Comparison of ENCODE assay signal across 8 cellular contexts in genomic region chr18:55343396-55344073, GRCh38.
DNase-seq lines count a peak whose midpoint lies in the region; ATAC-seq and TF ChIP-seq lines count a peak whose summit lies in the region.

No MANE protein-coding gene starts in this region.

- intact Hi-C loops in right cardiac atrium (cut with DNase I) = loop anchor here in 2 of 4 donors (10.0 kb wide), 3 partner anchors 61 to 1231 kb away; partner anchors contain the start of gene TCF4 (in 1 of the 2)

- H3K9ac ChIP-seq in SK-N-SH = no peak overlapping the region

- H3K9me2 ChIP-seq in SK-N-SH = no peaks in the 10 kb centered on the region

- 94% methylated on average over 3 of the region's 3 CpGs for WGBS in SK-N-SH (ENCODE audit: low lambda C conversion rate)
- WGBS in right cardiac atrium = 77% methylated on average over 3 of the region's 3 CpGs

- DNase-seq in SIG-M5 treated with dmso at 0.1 percent for 504 hours (lab: John Stamatoyannopoulos, UW; ENCODE audit: unreplicated experiment) (peak; percentile 12), SIG-M5 (lab: John Stamatoyannopoulos, UW) (no peak), SK-N-SH (no peak), right cardiac atrium (no peak), amygdala (lab: John Stamatoyannopoulos, UW) (no peak), cerebellar nuclear complex (lab: John Stamatoyannopoulos, UW) (no peak)

- POLR2A ChIA-PET in SK-N-SH (lab: Yijun Ruan, JAX) = interaction anchor here (0.5 to 0.6 kb wide), 3 partner anchors 21 to 436 kb away, joined by 3 read pairs; no protein-coding TSS in a partner anchor

- no peak overlapping the region for H3K4me2 ChIP-seq in SK-N-SH

- TF ChIP-seq CTCF in SK-N-SH (IDR thresholded peaks at IDR 0.05) = peak; percentile 79

- TF ChIP-seq EP300 in SK-N-SH (IDR thresholded peaks at IDR 0.05; ENCODE audit: borderline replicate concordance in 1 of 2, low read depth in 1 of 2, low read length in 1 of 2) = no peak

- peaks cover 12 to 20% of the 10 kb centered on the region in 2 experiments for H3K36me3 ChIP-seq in SK-N-SH (replicated peaks in 1 of 2; ENCODE audit: control insufficient read depth in 1 of 2, insufficient read depth in 2 of 2, low read length in 1 of 2)

- no peak overlapping the region for H2AFZ ChIP-seq in SK-N-SH (ENCODE audit: low read depth)

- peaks cover 28% of the 10 kb centered on the region for H3F3A ChIP-seq in SK-N-SH (replicated peaks; ENCODE audit: insufficient read depth)

- H3K27ac ChIP-seq in SK-N-SH (ENCODE audit: low read depth in 2 of 2, low read length in 1 of 2) (peak overlapping the region; percentile 15 to 43; a peak in 3 of 4 replicates), right cardiac atrium (ENCODE audit: low read length) (no peak overlapping the region)

- TF ChIP-seq RAD21 in SK-N-SH (IDR thresholded peaks at IDR 0.05; ENCODE audit: low read length) = peak; percentile 86

- H3K79me2 ChIP-seq in SK-N-SH (ENCODE audit: insufficient read depth) = peaks cover 34% of the 10 kb centered on the region; the same call in 1 of the 2 replicates

- H3K27me3 ChIP-seq in SK-N-SH (ENCODE audit: insufficient read depth) (no peaks in the 10 kb centered on the region), right cardiac atrium (ENCODE audit: control insufficient read depth, insufficient read depth) (no peaks in the 10 kb centered on the region)

- CTCF ChIA-PET in SK-N-SH (lab: Yijun Ruan, JAX) = interaction anchor here (0.6 to 4.9 kb wide), 40 partner anchors 10 to 1233 kb away, joined by 3 to 31 read pairs (median 4); no protein-coding TSS in a partner anchor

- H3K4me1 ChIP-seq in SK-N-SH (ENCODE audit: control insufficient read depth in 1 of 2, insufficient read depth in 2 of 2, low read depth in 1 of 2, low read length in 1 of 2) = peaks cover 30 to 43% of the 10 kb centered on the region in 2 experiments
- peaks cover 4% of the 10 kb centered on the region for H3K4me1 ChIP-seq in right cardiac atrium (ENCODE audit: control insufficient read depth, insufficient read depth, low read length)

- no peaks in the 10 kb centered on the region for H4K20me1 ChIP-seq in SK-N-SH (ENCODE audit: insufficient read depth)

- ATAC-seq in HG03342 (IDR thresholded peaks at IDR 0.05; ENCODE audit: unreplicated experiment) (peak; percentile 77), right cardiac atrium (peak; percentile 61 to 64), HG03095 (IDR thresholded peaks at IDR 0.05; ENCODE audit: unreplicated experiment) (no peak)

- H3K9me3 ChIP-seq in SK-N-SH = no peaks in the 10 kb centered on the region
- no peaks in the 10 kb centered on the region for H3K9me3 ChIP-seq in right cardiac atrium (ENCODE audit: control insufficient read depth, low read length)

- H3K4me3 ChIP-seq in SK-N-SH (ENCODE audit: low read depth in 2 of 2, low read length in 1 of 2) (no peak overlapping the region), right cardiac atrium (ENCODE audit: low read length) (no peak overlapping the region)

TF ChIP-seq in SK-N-SH, 30 proteins besides CTCF, POLR2A, EP300 and RAD21:
- TF ChIP-seq NFIC (IDR thresholded peaks at IDR 0.05; ENCODE audit: borderline replicate concordance) = no peak
- no peak for TF ChIP-seq IRF3 (IDR thresholded peaks at IDR 0.05; ENCODE audit: low read depth, low read length)
- TF ChIP-seq RFX5 (IDR thresholded peaks at IDR 0.05; ENCODE audit: low read length) = no peak
- TF ChIP-seq SMC3 (IDR thresholded peaks at IDR 0.05; ENCODE audit: low read depth, low read length) = peak; percentile 58
- no peak for TF ChIP-seq NRF1 (IDR thresholded peaks at IDR 0.05; ENCODE audit: low read depth, low read length)
- no peak for TF ChIP-seq MEF2A (IDR thresholded peaks at IDR 0.05; ENCODE audit: borderline replicate concordance, low read depth)
- TF ChIP-seq YY1 (IDR thresholded peaks at IDR 0.05; ENCODE audit: low read depth) = no peak
- no peak for TF ChIP-seq FOSL2 (IDR thresholded peaks at IDR 0.05; ENCODE audit: borderline replicate concordance, low read depth)
- TF ChIP-seq MXI1 (IDR thresholded peaks at IDR 0.05; ENCODE audit: low read depth, low read length) = 0 out of 2 replicates have a peak, but pooled peaks have one; percentile 35
- TF ChIP-seq TEAD4 (IDR thresholded peaks at IDR 0.05; ENCODE audit: borderline replicate concordance, insufficient read depth) = no peak
- TF ChIP-seq FOXJ3 (CRISPR knock-in tag; IDR thresholded peaks at IDR 0.05) = no peak
- TF ChIP-seq USF2 (IDR thresholded peaks at IDR 0.05; ENCODE audit: borderline replicate concordance, low read depth, low read length) = no peak
- no peak for TF ChIP-seq USF1 (IDR thresholded peaks at IDR 0.05; ENCODE audit: borderline replicate concordance, low read depth)
- TF ChIP-seq ELF1 (IDR thresholded peaks at IDR 0.05) = no peak
